13 cellular contexts compared by ENCODE assay signal in genomic region chr9:98095401-98095800, GRCh38.
"Had no signal": no experiment of that assay in that cellular context is flagged by ENCODE, and none has a peak within 500 bp of the region (broad histone marks: within the 10 kb centered on the region; RNA-seq: fewer than 3 reads in every experiment).

No MANE protein-coding gene starts in this region.

- H3K27me3 ChIP-seq: breast epithelium had no signal

- H3K36me3 ChIP-seq: breast epithelium, tibial artery had no signal

- H3K4me1 ChIP-seq: breast epithelium had no signal

- H3K4me3 Mint-ChIP-seq: activated naive CD8-positive, alpha-beta T cell; naive B cell had no signal

- H3K9me3 Mint-ChIP-seq: naive B cell had no signal

- H3K27me3 Mint-ChIP-seq: activated naive CD8-positive, alpha-beta T cell; naive B cell had no signal

- H3K4me3 ChIP-seq: breast epithelium, tibial artery had no signal

- DNase-seq: anterior cingulate cortex, left colon, naive B cell, occipital lobe, right cardiac atrium, Right ventricle myocardium superior, small intestine had no signal

- H3K27ac ChIP-seq: breast epithelium, tibial artery had no signal

- ATAC-seq: esophagus mucosa, left colon, right cardiac atrium, SK-N-SH treated with all-trans-retinoic acid at 6 μM for 48 hours had no signal

- H3K9me3 ChIP-seq: breast epithelium, tibial artery had no signal

- H3K27ac Mint-ChIP-seq: activated naive CD8-positive, alpha-beta T cell; progenitor cell of endocrine pancreas had no signal
